Comparison of ENCODE assay signal across 8 cellular contexts in genomic region chr9:77489405-77490163, GRCh38.
DNase-seq lines count a peak whose midpoint lies in the region; TF ChIP-seq lines count a peak whose summit lies in the region.
"Not testable (repeated sequence)": the region's sequence is repeated elsewhere in the genome, so short reads cannot be mapped to it uniquely, and the experiment has no call there.

No MANE protein-coding gene starts in this region.

- H4K20me1 ChIP-seq in Loucy (ENCODE audit: insufficient read depth, low read length, poor library complexity, severe bottlenecking) = not testable (repeated sequence)

- not testable (repeated sequence) for DNase-seq in CD14-positive monocyte (ENCODE audit: low spot score); activated T-cell treated with anti-CD3 and anti-CD28 coated beads, Interleukin-2, amount 50 U/mL, for 24 hours; endothelial cell (ENCODE audit: low spot score)
- DNase-seq in activated CD4-positive, alpha-beta T cell treated with anti-CD3 and anti-CD28 coated beads for 48 hours = peak; percentile 48
- DNase-seq in stimulated activated CD4-positive, alpha-beta T cell treated with anti-CD3 and anti-CD28 coated beads, Interleukin-15, amount 100 ng/mL, for 48 hours (ENCODE audit: low read depth in 2 of 2) = peak; percentile 22 to 25
- peak; percentile 63 for DNase-seq in testis

- peaks cover 15% of the 10 kb centered on the region for H3K4me1 Mint-ChIP-seq in CD14-positive monocyte
- H3K4me1 Mint-ChIP-seq in activated T-cell treated with anti-CD3 and anti-CD28 coated beads, Interleukin-2, amount 50 U/mL, for 24 hours (ENCODE audit: low read depth) = peaks cover 20% of the 10 kb centered on the region
- peaks cover 13% of the 10 kb centered on the region for H3K4me1 Mint-ChIP-seq in activated naive CD4-positive, alpha-beta T cell treated with anti-CD3 and anti-CD28 coated beads, Interleukin-2, amount 50 U/mL, for 24 hours
- H3K4me1 Mint-ChIP-seq in endothelial cell (ENCODE audit: unreplicated experiment) = not testable (repeated sequence)

- H3K4me3 ChIP-seq in Loucy (ENCODE audit: low read length, poor library complexity, severe bottlenecking) (peak overlapping the region; percentile 64), testis (peak overlapping the region in 1 of 2 donors; percentile 32)

- H3K27ac ChIP-seq in testis = not testable (repeated sequence)

- H3K9me2 ChIP-seq in Loucy (replicated peaks; ENCODE audit: low read depth, low read length) = not testable (repeated sequence)

- not testable (repeated sequence) for H3K4me1 ChIP-seq in Loucy (ENCODE audit: insufficient read depth, low read length, poor library complexity, severe bottlenecking); testis

- H3K27ac Mint-ChIP-seq in CD14-positive monocyte; activated T-cell treated with anti-CD3 and anti-CD28 coated beads, Interleukin-2, amount 50 U/mL, for 24 hours; activated naive CD4-positive, alpha-beta T cell treated with anti-CD3 and anti-CD28 coated beads, Interleukin-2, amount 50 U/mL, for 24 hours; endothelial cell (ENCODE audit: unreplicated experiment): not testable (repeated sequence)

- peak overlapping the region; percentile 49 for H2AFZ ChIP-seq in Loucy (ENCODE audit: low read length)

- H3K79me2 ChIP-seq in Loucy (ENCODE audit: insufficient read depth, low read length) = not testable (repeated sequence)

- not testable (repeated sequence) for H3K27me3 Mint-ChIP-seq in CD14-positive monocyte (ENCODE audit: low read depth in 3 of 3); activated naive CD4-positive, alpha-beta T cell treated with anti-CD3 and anti-CD28 coated beads, Interleukin-2, amount 50 U/mL, for 24 hours; endothelial cell (ENCODE audit: unreplicated experiment)
- H3K27me3 Mint-ChIP-seq in activated T-cell treated with anti-CD3 and anti-CD28 coated beads, Interleukin-2, amount 50 U/mL, for 24 hours = peaks cover 12% of the 10 kb centered on the region

- intact Hi-C loops in CD14-positive monocyte (cut with micrococcal nuclease); testis (cut with DNase I; ENCODE audit: low total_unique reads): not testable (repeated sequence)

- 70 to 72% methylated on average over 21 to 23 of the region's 23 CpGs for WGBS in testis, 2 donors

- H3K9me3 ChIP-seq in Loucy (ENCODE audit: insufficient read depth, low read depth, low read length); testis: not testable (repeated sequence)

- H3K36me3 ChIP-seq in Loucy (ENCODE audit: insufficient read depth, low read length); testis (ENCODE audit: low read depth, missing control alignments): not testable (repeated sequence)

- peak overlapping the region; percentile 61 for H3K4me2 ChIP-seq in Loucy (ENCODE audit: low read depth, low read length, poor library complexity, severe bottlenecking)

- H3K27me3 ChIP-seq in Loucy (ENCODE audit: insufficient read depth, low read length, poor library complexity, severe bottlenecking); testis: not testable (repeated sequence)

- not testable (repeated sequence) for H3K36me3 Mint-ChIP-seq in CD14-positive monocyte; activated T-cell treated with anti-CD3 and anti-CD28 coated beads, Interleukin-2, amount 50 U/mL, for 24 hours (ENCODE audit: low read depth); activated naive CD4-positive, alpha-beta T cell treated with anti-CD3 and anti-CD28 coated beads, Interleukin-2, amount 50 U/mL, for 24 hours
- peaks cover 17% of the 10 kb centered on the region for H3K36me3 Mint-ChIP-seq in endothelial cell (ENCODE audit: low read depth, unreplicated experiment)

- not testable (repeated sequence) for TF ChIP-seq POLR2A in testis (IDR thresholded peaks at IDR 0.05)

- H3K9ac ChIP-seq in Loucy (ENCODE audit: low read depth, low read length, poor library complexity, severe bottlenecking) = not testable (repeated sequence)

- peaks cover 12 to 30% (median 19%) of the 10 kb centered on the region in 7 donors for H3K9me3 Mint-ChIP-seq in CD14-positive monocyte
- not testable (repeated sequence) for H3K9me3 Mint-ChIP-seq in activated T-cell treated with anti-CD3 and anti-CD28 coated beads, Interleukin-2, amount 50 U/mL, for 24 hours; activated naive CD4-positive, alpha-beta T cell treated with anti-CD3 and anti-CD28 coated beads, Interleukin-2, amount 50 U/mL, for 24 hours; endothelial cell (ENCODE audit: unreplicated experiment)

- H3F3A ChIP-seq in Loucy (ENCODE audit: low read depth) = not testable (repeated sequence)

- H3K4me3 Mint-ChIP-seq in CD14-positive monocyte (peak overlapping the region; percentile 73 to 92), endothelial cell (ENCODE audit: unreplicated experiment) (peak overlapping the region; percentile 45)
- peak overlapping the region; percentile 73 for H3K4me3 Mint-ChIP-seq in activated T-cell treated with anti-CD3 and anti-CD28 coated beads, Interleukin-2, amount 50 U/mL, for 24 hours
- peak overlapping the region; percentile 78 for H3K4me3 Mint-ChIP-seq in activated naive CD4-positive, alpha-beta T cell treated with anti-CD3 and anti-CD28 coated beads, Interleukin-2, amount 50 U/mL, for 24 hours

- not testable (repeated sequence) for TF ChIP-seq CTCF in CD14-positive monocyte (IDR thresholded peaks at IDR 0.05); Loucy (conservative IDR thresholded peaks at IDR 0.05; ENCODE audit: low read length); endothelial cell (IDR thresholded peaks at IDR 0.05; ENCODE audit: unreplicated experiment); testis (IDR thresholded peaks at IDR 0.05)
